In genomic region chr2:70831861-70832260, GRCh38 we compare ENCODE assay signal across 27 cellular contexts. TPM values are rescaled to one million over a fixed set of nuclear protein-coding genes. Genes with fewer than 3 reads are reported as not detected.
"Had no signal": no experiment of that assay in that cellular context is flagged by ENCODE, and none has a peak within 500 bp of the region (broad histone marks: within the 10 kb centered on the region; RNA-seq: fewer than 3 reads in every experiment).

No MANE protein-coding gene starts in this region.

- H3K27me3 ChIP-seq: hepatocyte, neutrophil, right atrium auricular region, testis, transverse colon had no signal

- H3K36me3 ChIP-seq: esophagus squamous epithelium, gastroesophageal sphincter, left ventricle myocardium inferior, lower lobe of right lung, neutrophil, right atrium auricular region, sigmoid colon, transverse colon had no signal

- DNase-seq: effector memory CD8-positive, alpha-beta T cell; esophagus squamous epithelium; foreskin fibroblast; kidney; left cardiac atrium; left ventricle myocardium inferior; lower lobe of right lung; mesenchymal stem cell; midbrain; posterior cingulate gyrus; sigmoid colon; stimulated activated CD4-positive, alpha-beta T cell treated with anti-CD3 and anti-CD28 coated beads, Interleukin-4, amount 100 ng/mL, for 4 hours; stimulated activated naive B cell treated with anti-CD40 and anti-IgM and Interleukin-4, amounts not matched to agents 10 μg/mL and 1 μg/mL and 100 μg/mL, for 72 hours; stimulated activated naive CD8-positive, alpha-beta T cell treated with anti-CD3 and anti-CD28 coated beads, Interleukin-15, amount 100 ng/mL, for 72 hours; testis; transverse colon had no signal

- H3K9me3 ChIP-seq: esophagus squamous epithelium, left ventricle myocardium inferior, lower lobe of right lung, neutrophil, right atrium auricular region, sigmoid colon, testis, transverse colon had no signal

- H3K27ac ChIP-seq: coronary artery, esophagus squamous epithelium, gastroesophageal sphincter, hepatocyte, left ventricle myocardium inferior, lower lobe of right lung, neutrophil, right atrium auricular region, sigmoid colon, skin epidermis, testis, transverse colon had no signal

- H3K4me3 ChIP-seq: coronary artery, esophagus squamous epithelium, gastroesophageal sphincter, hepatocyte, left ventricle myocardium inferior, lower lobe of right lung, right atrium auricular region, sigmoid colon, skin epidermis, testis, transverse colon had no signal

RNA-seq across cellular contexts. Expression of gene CD207, which starts 3.8 kb away (rescaled TPM):
- total RNA-seq: chondrocyte, epithelial cell of proximal tubule, hepatocyte, left ventricle myocardium inferior, osteocyte, right atrium auricular region, subcutaneous adipose tissue, urinary bladder had no signal

RNA-seq across cellular contexts. Expression of gene CLEC4F, which starts 11.5 kb away (rescaled TPM):
- total RNA-seq: chondrocyte, epithelial cell of proximal tubule, hepatocyte, left ventricle myocardium inferior, osteocyte, urinary bladder had no signal

RNA-seq across cellular contexts. Expression of gene FIGLA, which starts 41.4 kb away (rescaled TPM):
- total RNA-seq: chondrocyte, epithelial cell of proximal tubule, esophagus squamous epithelium, gastroesophageal sphincter, hepatocyte, kidney, left cardiac atrium, left ventricle myocardium inferior, lower lobe of right lung, osteocyte, right atrium auricular region, sigmoid colon, subcutaneous adipose tissue, transverse colon, urinary bladder had no signal
